ENCODE assay signal across 8 cellular contexts in the genomic region with DNA sequence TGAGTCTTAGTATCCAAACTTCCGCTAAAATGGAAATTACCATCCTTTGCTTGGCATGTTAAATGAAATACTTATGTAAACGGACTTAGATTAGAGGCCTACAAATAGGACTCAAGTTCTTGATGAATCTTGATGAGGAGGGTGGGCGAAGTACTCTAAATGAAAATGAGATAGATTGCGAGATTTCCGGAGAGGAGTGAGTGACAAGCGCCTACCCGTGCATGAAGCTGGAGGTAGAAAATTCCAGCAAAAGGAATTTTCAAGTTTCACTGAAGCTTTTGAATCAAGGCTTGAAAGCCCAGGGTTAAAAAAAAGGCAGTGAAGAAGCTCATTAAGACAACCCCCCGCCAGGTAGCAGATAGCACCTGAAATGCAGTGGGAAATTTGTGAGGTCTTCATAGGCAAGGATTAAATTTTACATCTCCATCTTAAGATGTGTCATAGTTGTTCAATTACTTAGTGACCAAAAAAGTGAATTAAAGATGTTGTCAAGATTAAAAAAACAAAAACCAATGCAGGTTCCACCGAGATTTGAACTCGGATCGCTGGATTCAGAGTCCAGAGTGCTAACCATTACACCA. TPM values are rescaled to one million over a fixed set of nuclear protein-coding genes. Genes with fewer than 3 reads are reported as not detected.
DNase-seq lines count a peak whose midpoint lies in the region; ATAC-seq and TF ChIP-seq lines count a peak whose summit lies in the region.

No MANE protein-coding gene starts in this region.

- no peaks in the 10 kb centered on the region; the same call in 1 of the 2 replicates for H4K20me1 ChIP-seq in PC-3 (ENCODE audit: low read length)

- peak overlapping the region; percentile 91 for H3K9ac ChIP-seq in PC-3 (ENCODE audit: low read length)
- H3K9ac ChIP-seq in rectal smooth muscle tissue (ENCODE audit: low read length): no peak overlapping the region

- H3K9me3 ChIP-seq in PC-3 (ENCODE audit: low read length) (no peaks in the 10 kb centered on the region), esophagus muscularis mucosa (no peaks in the 10 kb centered on the region)

- peaks cover 43% of the 10 kb centered on the region for H3K79me2 ChIP-seq in PC-3 (ENCODE audit: low read length)

- CTCF ChIA-PET in PC-3 (lab: Charles Lee): interaction anchor here (0.6 to 1.4 kb wide), 4 partner anchors 12 to 258 kb away, joined by 3 to 10 read pairs (median 8); partner anchors contain the start of gene INTS14

- H3K4me3 ChIP-seq in GM12865 (ENCODE audit: low read depth, low read length) (peak overlapping the region; percentile 94), PC-3 (ENCODE audit: low read length) (peak overlapping the region; percentile 89), esophagus muscularis mucosa (peak overlapping the region; percentile 77 to 96 (median 86)), rectal smooth muscle tissue (ENCODE audit: low read length) (peak overlapping the region; percentile 86)

- TF ChIP-seq POLR2A in esophagus muscularis mucosa (IDR thresholded peaks at IDR 0.05; ENCODE audit: low read depth): no peak

- DNase-seq in GM12865 (ENCODE audit: low read depth) (no peak), PC-3 (no peak), esophagus muscularis mucosa (ENCODE audit: extremely low spot score) (no peak), SK-N-DZ (ENCODE audit: low spot score) (no peak), HPDE6-E6E7 (ENCODE audit: extremely low spot score) (no peak)

- BruUV-seq in PC-3 (replicated peaks; lab: Mats Ljungman, UMichigan): TSS peak; percentile 47

- H3K27me3 ChIP-seq in PC-3 (ENCODE audit: low read length) (no peaks in the 10 kb centered on the region), esophagus muscularis mucosa (no peaks in the 10 kb centered on the region), rectal smooth muscle tissue (ENCODE audit: control insufficient read depth, insufficient read depth, low read length) (no peaks in the 10 kb centered on the region)

- peak overlapping the region; percentile 88; the same call in 1 of the 2 replicates for H3K4me2 ChIP-seq in PC-3 (ENCODE audit: low read length)

- no peaks in the 10 kb centered on the region for H3F3A ChIP-seq in PC-3 (ENCODE audit: low read length, unreplicated experiment)

- H3K36me3 ChIP-seq in PC-3 (ENCODE audit: low read depth, low read length): no peaks in the 10 kb centered on the region
- no peaks in the 10 kb centered on the region for H3K36me3 ChIP-seq in esophagus muscularis mucosa
- H3K36me3 ChIP-seq in rectal smooth muscle tissue (ENCODE audit: control insufficient read depth, insufficient read depth, low read length): no peaks in the 10 kb centered on the region

- ATAC-seq in PC-3 (no peak; the same call in 1 of the 2 replicates), HG03521 (IDR thresholded peaks at IDR 0.05; ENCODE audit: unreplicated experiment) (no peak), GM21367 (IDR thresholded peaks at IDR 0.05; ENCODE audit: unreplicated experiment) (no peak)

- H3K27ac ChIP-seq in PC-3 (ENCODE audit: low read length) (peak overlapping the region; percentile 60; the same call in 1 of the 2 replicates), esophagus muscularis mucosa (replicated peaks in 1 of 4) (peak overlapping the region; percentile 92 to 96 (median 94)), rectal smooth muscle tissue (ENCODE audit: low read depth, low read length) (peak overlapping the region; percentile 99)

- TF ChIP-seq EP300 in esophagus muscularis mucosa (IDR thresholded peaks at IDR 0.05): no peak

- POLR2A ChIA-PET in PC-3 (lab: Charles Lee; ENCODE audit: unreplicated experiment): no interaction called here

- H3K9me2 ChIP-seq in PC-3 (replicated peaks; ENCODE audit: low read length): no peaks in the 10 kb centered on the region

- TF ChIP-seq CTCF in GM12865 (IDR thresholded peaks at IDR 0.05; ENCODE audit: insufficient read depth, low read depth, low read length, missing control alignments) (no peak), PC-3 (conservative IDR thresholded peaks at IDR 0.05; ENCODE audit: low read depth, low read length) (no peak), esophagus muscularis mucosa (IDR thresholded peaks at IDR 0.05) (no peak)

- H3K4me1 ChIP-seq in PC-3 (ENCODE audit: insufficient read depth, low read length): peaks cover 16% of the 10 kb centered on the region
- peaks cover 11 to 37% (median 33%) of the 10 kb centered on the region in 4 donors for H3K4me1 ChIP-seq in esophagus muscularis mucosa
- peaks cover 7% of the 10 kb centered on the region for H3K4me1 ChIP-seq in rectal smooth muscle tissue (ENCODE audit: control insufficient read depth, insufficient read depth, low read length)

- peak overlapping the region; percentile 88; the same call in 1 of the 2 replicates for H2AFZ ChIP-seq in PC-3 (ENCODE audit: low read length)

- WGBS in esophagus muscularis mucosa: 62% methylated on average over 11 of the region's 11 CpGs

- intact Hi-C loops in PC-3 (cut with micrococcal nuclease) (loop anchor here (1.0 kb wide), 1 partner anchor 36 kb away; no protein-coding TSS in a partner anchor), esophagus muscularis mucosa (cut with DNase I) (loop anchor here (2.0 kb wide), 1 partner anchor 76 kb away; the partner anchor contains the start of gene DENND4A)

RNA-seq across cellular contexts. Expression of gene RAB11A, which starts 0.7 kb away (rescaled TPM):
- 123 and 171 TPM in 2 replicates for total RNA-seq in PC-3 (2014; rRNA removed)
- 100 to 1,000 TPM in 3 of 4 donors, 10 to 100 TPM in 1; 51.9 to 134 (median 122) TPM for total RNA-seq in esophagus muscularis mucosa
- 302 and 416 TPM in 2 replicates for polyA plus RNA-seq in SK-N-DZ (2014; cell fraction: cytosol; rRNA removed)
- polyA plus RNA-seq in SK-N-DZ (2014; cell fraction: nucleus; rRNA removed): 138 and 213 TPM in 2 replicates
